In the genomic region with DNA sequence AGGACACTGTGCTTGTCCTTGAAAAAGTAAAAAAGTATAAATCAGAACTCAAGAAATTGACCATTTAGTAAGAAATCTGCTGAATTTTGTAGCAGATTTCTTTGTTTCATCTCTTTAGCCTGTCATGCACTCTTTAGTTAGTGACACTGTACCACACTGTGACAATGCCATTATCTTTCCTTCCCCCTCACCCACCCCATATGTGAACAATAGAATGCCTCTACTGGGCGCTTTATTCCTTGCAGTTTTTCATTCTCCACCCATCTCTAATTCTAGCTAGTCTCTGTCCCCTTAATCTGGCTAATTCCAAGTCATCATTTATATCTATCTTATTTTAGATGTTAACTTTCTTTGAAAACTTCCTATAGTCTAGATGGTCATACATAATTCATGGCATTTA, we compare ENCODE assay signal across 16 cellular contexts.
"Had no signal": no experiment of that assay in that cellular context is flagged by ENCODE, and none has a peak within 500 bp of the region (broad histone marks: within the 10 kb centered on the region; RNA-seq: fewer than 3 reads in every experiment).

No MANE protein-coding gene starts in this region.

- H3K4me3 ChIP-seq: heart right ventricle, left ventricle myocardium inferior, lower lobe of right lung, smooth muscle cell, testis had no signal

- H3K9me3 ChIP-seq: heart right ventricle, left ventricle myocardium inferior, lower lobe of right lung, neutrophil, testis had no signal

- H3K4me1 ChIP-seq: heart right ventricle, left ventricle myocardium inferior, lower lobe of right lung, testis had no signal

- DNase-seq: foreskin melanocyte; heart right ventricle; islet precursor cell; left cardiac atrium; left ventricle myocardium inferior; lower lobe of right lung; mesenchymal stem cell; naive B cell; right cardiac atrium; stimulated activated CD4-positive, alpha-beta T cell treated with anti-CD3 and anti-CD28 coated beads, Interleukin-2, amount 100 ng/mL, for 48 hours; stimulated activated CD8-positive, alpha-beta memory T cell treated with anti-CD3 and anti-CD28 coated beads, Interleukin-4, amount 100 ng/mL, for 48 hours; stimulated activated naive CD8-positive, alpha-beta T cell treated with anti-CD3 and anti-CD28 coated beads, Interleukin-15, Interleukin-2, amounts not matched to agents 100 U/mL and 50 U/mL, for 24 hours; testis; trophoblast cell had no signal

- H3K27ac ChIP-seq: heart right ventricle, left ventricle myocardium inferior, lower lobe of right lung, neutrophil, testis had no signal

- H3K27me3 ChIP-seq: heart right ventricle, neutrophil, testis had no signal

- H3K36me3 ChIP-seq: heart right ventricle, left ventricle myocardium inferior, lower lobe of right lung, neutrophil had no signal
